13 cellular contexts compared by ENCODE assay signal in the genomic region with DNA sequence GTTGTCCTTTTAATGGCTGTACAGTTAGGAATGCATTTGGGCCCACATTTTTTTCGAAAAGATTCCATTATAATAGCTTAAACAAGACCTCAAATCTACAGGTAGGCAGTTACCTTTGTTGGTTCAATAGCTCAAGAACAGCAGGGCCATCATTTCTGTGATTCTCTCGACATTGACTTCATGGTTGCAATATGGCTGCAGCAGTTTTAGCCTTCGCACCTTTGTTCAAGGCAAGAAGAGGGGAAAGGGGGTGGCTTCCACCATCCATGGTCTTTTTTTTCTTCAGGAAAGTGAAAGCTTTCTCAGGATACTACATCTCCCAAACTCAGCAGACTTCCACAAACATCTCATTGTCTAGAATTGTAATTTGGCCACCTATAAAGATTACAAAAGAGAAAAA. TPM values are rescaled to one million over a fixed set of nuclear protein-coding genes. Genes with fewer than 3 reads are reported as not detected.
DNase-seq lines count a peak whose midpoint lies in the region; ATAC-seq, FAIRE-seq and TF ChIP-seq lines count a peak whose summit lies in the region.
"Had no signal": no experiment of that assay in that cellular context is flagged by ENCODE, and none has a peak within 500 bp of the region (broad histone marks: within the 10 kb centered on the region; RNA-seq: fewer than 3 reads in every experiment).

No MANE protein-coding gene starts in this region.

- DNase-seq in cardiac muscle cell (ENCODE audit: low read depth in 1 of 2, low spot score in 1 of 2), result no peak
- DNase-seq in left cardiac atrium, result no peak
- DNase-seq in activated T-helper 2 cell treated with anti-CD3 and anti-CD28 coated beads, Interferon-gamma antibody, Interleukin-2, Interleukin-4, amounts not matched to agents 10 μg/mL and 5 μg/mL and 100 μg/mL, durations not matched to agents 14 hours and 24 hours and 36 hours (ENCODE audit: low spot score), result no peak
- no peak for DNase-seq in upper lobe of right lung
- no peak for DNase-seq in small intestine
- no peak for DNase-seq in NCI-H345 treated with DMSO at 0.1 percent for 48 hours (lab: John Stamatoyannopoulos, UW; ENCODE audit: unreplicated experiment)
- DNase-seq: activated effector memory CD4-positive, alpha-beta T cell treated with Interleukin-2 at 50 U/mL for 16 hours; head of caudate nucleus; NCI-H1694 treated with DMSO at 0.1 percent for 48 hours; T1000 had no signal

- peaks cover 37% of the 10 kb centered on the region for H3K4me1 Mint-ChIP-seq in activated T-helper 2 cell treated with anti-CD3 and anti-CD28 coated beads, Interferon-gamma antibody, Interleukin-2, Interleukin-4, amounts not matched to agents 10 μg/mL and 5 μg/mL and 100 μg/mL, durations not matched to agents 14 hours and 24 hours and 36 hours (ENCODE audit: low read depth)

- H3K27ac Mint-ChIP-seq in activated T-helper 2 cell treated with anti-CD3 and anti-CD28 coated beads, Interferon-gamma antibody, Interleukin-2, Interleukin-4, amounts not matched to agents 10 μg/mL and 5 μg/mL and 100 μg/mL, durations not matched to agents 14 hours and 24 hours and 36 hours, result peak overlapping the region; percentile 99

- intact Hi-C loops in left cardiac atrium (cut with DNase I), result loop anchor here (5.0 to 10.0 kb wide), 2 partner anchors 44 to 49 kb away; no protein-coding TSS in a partner anchor
- intact Hi-C loops in activated T-helper 2 cell treated with anti-CD3 and anti-CD28 coated beads, Interferon-gamma antibody, Interleukin-2, Interleukin-4, amounts not matched to agents 10 μg/mL and 5 μg/mL and 100 μg/mL, durations not matched to agents 14 hours and 24 hours and 36 hours (cut with micrococcal nuclease), result loop anchor here (2.0 kb wide), 2 partner anchors 235 to 403 kb away; partner anchors contain the start of genes BBS9 and LSM5
- intact Hi-C loops in upper lobe of right lung (cut with DNase I), result no loop called here

- H3K4me3 Mint-ChIP-seq in activated T-helper 2 cell treated with anti-CD3 and anti-CD28 coated beads, Interferon-gamma antibody, Interleukin-2, Interleukin-4, amounts not matched to agents 10 μg/mL and 5 μg/mL and 100 μg/mL, durations not matched to agents 14 hours and 24 hours and 36 hours (ENCODE audit: low read depth), result no peak overlapping the region

- no peaks in the 10 kb centered on the region for H3K36me3 ChIP-seq in cardiac muscle cell
- no peaks in the 10 kb centered on the region for H3K36me3 ChIP-seq in muscle layer of colon (ENCODE audit: insufficient read depth, low read length)
- H3K36me3 ChIP-seq in upper lobe of right lung, result no peaks in the 10 kb centered on the region
- H3K36me3 ChIP-seq in small intestine (ENCODE audit: control insufficient read depth in 2 of 2, insufficient read depth in 2 of 2, low read length in 2 of 2), result no peaks in the 10 kb centered on the region

- no peak for TF ChIP-seq CTCF in cardiac muscle cell (IDR thresholded peaks at IDR 0.05; ENCODE audit: low read depth, low read length)
- TF ChIP-seq CTCF in upper lobe of right lung (IDR thresholded peaks at IDR 0.05), result no peak

- no peaks in the 10 kb centered on the region for H3K9me3 Mint-ChIP-seq in activated T-helper 2 cell treated with anti-CD3 and anti-CD28 coated beads, Interferon-gamma antibody, Interleukin-2, Interleukin-4, amounts not matched to agents 10 μg/mL and 5 μg/mL and 100 μg/mL, durations not matched to agents 14 hours and 24 hours and 36 hours

- H3K36me3 Mint-ChIP-seq in activated T-helper 2 cell treated with anti-CD3 and anti-CD28 coated beads, Interferon-gamma antibody, Interleukin-2, Interleukin-4, amounts not matched to agents 10 μg/mL and 5 μg/mL and 100 μg/mL, durations not matched to agents 14 hours and 24 hours and 36 hours (ENCODE audit: low read depth), result peaks cover 19% of the 10 kb centered on the region

- WGBS in small intestine, 3 donors, result 88 to 91% (median 88%) methylated on average over 3 of the region's 3 CpGs

- peak overlapping the region; percentile 88 for H3K9ac ChIP-seq in muscle layer of colon (ENCODE audit: low read length)

- H3K4me1 ChIP-seq in cardiac muscle cell (ENCODE audit: low read depth), result peaks cover 23% of the 10 kb centered on the region
- peaks cover 15% of the 10 kb centered on the region for H3K4me1 ChIP-seq in muscle layer of colon (ENCODE audit: insufficient read depth, low read length)
- H3K4me1 ChIP-seq in upper lobe of right lung, result peaks cover 26% of the 10 kb centered on the region
- peaks cover 0 to 7% of the 10 kb centered on the region in 2 donors for H3K4me1 ChIP-seq in small intestine (ENCODE audit: control insufficient read depth in 2 of 2, insufficient read depth in 1 of 2, low read depth in 1 of 2, low read length in 1 of 2)

- ATAC-seq in left cardiac atrium (no peak), upper lobe of right lung (no peak), HG03432 (IDR thresholded peaks at IDR 0.05; ENCODE audit: unreplicated experiment) (no peak)

- H3K9me3 ChIP-seq in cardiac muscle cell (ENCODE audit: low read depth), result no peaks in the 10 kb centered on the region
- no peaks in the 10 kb centered on the region for H3K9me3 ChIP-seq in muscle layer of colon (ENCODE audit: low read length)
- no peaks in the 10 kb centered on the region for H3K9me3 ChIP-seq in upper lobe of right lung
- no peaks in the 10 kb centered on the region for H3K9me3 ChIP-seq in small intestine (ENCODE audit: control insufficient read depth, low read depth)

- H3K27ac ChIP-seq in cardiac muscle cell, result peak overlapping the region; percentile 95
- no peak overlapping the region for H3K27ac ChIP-seq in muscle layer of colon (ENCODE audit: low read depth, low read length)
- peak overlapping the region; percentile 94 for H3K27ac ChIP-seq in upper lobe of right lung
- H3K27ac ChIP-seq in small intestine (ENCODE audit: low read depth in 1 of 2, low read length in 1 of 2), result no peak overlapping the region

- no peak for FAIRE-seq in small intestine (lab: Jason Lieb, UNC)
- FAIRE-seq: HTR-8/SVneo had no signal

- no peaks in the 10 kb centered on the region for H3K27me3 Mint-ChIP-seq in activated T-helper 2 cell treated with anti-CD3 and anti-CD28 coated beads, Interferon-gamma antibody, Interleukin-2, Interleukin-4, amounts not matched to agents 10 μg/mL and 5 μg/mL and 100 μg/mL, durations not matched to agents 14 hours and 24 hours and 36 hours (ENCODE audit: low read depth)

- no peaks in the 10 kb centered on the region for H3K27me3 ChIP-seq in cardiac muscle cell
- H3K27me3 ChIP-seq in muscle layer of colon (ENCODE audit: control insufficient read depth in 1 of 2, insufficient read depth in 2 of 2, low read length in 2 of 2), result no peaks in the 10 kb centered on the region
- no peaks in the 10 kb centered on the region for H3K27me3 ChIP-seq in upper lobe of right lung
- H3K27me3 ChIP-seq in small intestine (ENCODE audit: control insufficient read depth in 2 of 2, insufficient read depth in 2 of 2, low read length in 2 of 2), result no peaks in the 10 kb centered on the region

- no peak overlapping the region for H3K4me3 ChIP-seq in cardiac muscle cell
- H3K4me3 ChIP-seq in muscle layer of colon (ENCODE audit: low read depth in 1 of 2, low read length in 2 of 2), result no peak overlapping the region
- H3K4me3 ChIP-seq in upper lobe of right lung, result no peak overlapping the region
- no peak overlapping the region for H3K4me3 ChIP-seq in small intestine (ENCODE audit: low read depth in 1 of 2, low read length in 2 of 2)

RNA-seq across cellular contexts. Expression of gene KBTBD2, which starts 2.2 kb away (rescaled TPM):
- total RNA-seq in cardiac muscle cell (28.8 and 41.6 TPM in 2 replicates), left cardiac atrium (10 to 100 TPM; 20.4 to 22.6 TPM), upper lobe of right lung (44.7 TPM)
- polyA plus RNA-seq in cardiac muscle cell (35.4 and 45.8 TPM in 2 replicates), small intestine (10 to 100 TPM; 10.8 to 15.0 (median 13.9) TPM)
- total RNA-seq in activated T-helper 2 cell treated with anti-CD3 and anti-CD28 coated beads, Interferon-gamma antibody, Interleukin-2, Interleukin-4, amounts not matched to agents 10 μg/mL and 5 μg/mL and 100 μg/mL, durations not matched to agents 14 hours and 24 hours and 36 hours, result 25.7 and 27.8 TPM in 2 replicates

Comparison
In these comparisons a context has a peak if more than half of its experiments do, and no peak if none do; other contexts are left out.
1. H3K27ac ChIP-seq: peak in cardiac muscle cell (single experiment) and upper lobe of right lung (single experiment); none in muscle layer of colon (single experiment) and small intestine (0 of 2).